ENCODE assay signal across 10 cellular contexts in the genomic region with DNA sequence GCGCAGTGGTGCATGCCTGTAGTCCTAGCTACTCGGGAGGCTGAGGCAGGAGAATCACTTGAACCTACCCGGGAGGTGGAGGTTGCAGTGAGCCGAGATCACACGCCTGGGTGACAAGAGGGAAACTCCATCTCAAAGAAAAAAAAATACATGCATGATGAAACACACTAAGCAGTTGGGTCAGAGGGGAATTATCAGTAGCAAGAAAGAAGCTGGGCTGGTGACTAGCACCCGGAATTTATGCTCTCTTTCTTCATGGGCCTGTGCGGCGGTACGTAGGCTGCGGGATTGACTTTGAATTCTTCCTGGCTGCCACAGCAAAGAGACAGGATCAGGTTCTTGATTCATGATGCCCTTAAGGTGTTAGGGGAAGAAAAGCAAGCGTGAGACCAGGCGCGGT. TPM values are rescaled to one million over a fixed set of nuclear protein-coding genes. Genes with fewer than 3 reads are reported as not detected.
A peak's percentile ranks its signal among the peaks of the same experiment; 100 is the strongest.
DNase-seq lines count a peak whose midpoint lies in the region; ATAC-seq, FAIRE-seq and TF ChIP-seq lines count a peak whose summit lies in the region.
"Not testable (repeated sequence)": the region's sequence is repeated elsewhere in the genome, so short reads cannot be mapped to it uniquely, and the experiment has no call there.
"Had no signal": no experiment of that assay in that cellular context is flagged by ENCODE, and none has a peak within 500 bp of the region (broad histone marks: within the 10 kb centered on the region; RNA-seq: fewer than 3 reads in every experiment).

No MANE protein-coding gene starts in this region.

- not testable (repeated sequence) for H3K9me3 Mint-ChIP-seq in activated B cell treated with CpG ODN at 0.5 μM for 24 hours; activated naive CD4-positive, alpha-beta T cell treated with anti-CD3 and anti-CD28 coated beads for 36 hours; stimulated activated naive CD8-positive, alpha-beta T cell treated with anti-CD3 and anti-CD28 coated beads, Interleukin-15, amount 100 ng/mL, for 72 hours

- TF ChIP-seq EP300 in K562 (IDR thresholded peaks at IDR 0.05; ENCODE audit: low read length), result not testable (repeated sequence)

- not testable (repeated sequence) for H3K4me2 ChIP-seq in K562 (ENCODE audit: insufficient read depth, low read length); keratinocyte (ENCODE audit: control insufficient read depth, extremely low read depth, insufficient read depth, low read depth, low read length)

- peak; percentile 37 for FAIRE-seq in K562 (lab: Jason Lieb, UNC)
- FAIRE-seq in keratinocyte (lab: Jason Lieb, UNC), result not testable (repeated sequence)

- not testable (repeated sequence) for H2AFZ ChIP-seq in K562 (ENCODE audit: low read depth, low read length); keratinocyte (ENCODE audit: control insufficient read depth, low read length)

- H3K27ac Mint-ChIP-seq in activated B cell treated with CpG ODN at 0.5 μM for 24 hours, result peak overlapping the region; percentile 61
- peak overlapping the region; percentile 76 for H3K27ac Mint-ChIP-seq in activated naive CD4-positive, alpha-beta T cell treated with anti-CD3 and anti-CD28 coated beads for 36 hours
- peak overlapping the region; percentile 59 to 96 for H3K27ac Mint-ChIP-seq in stimulated activated naive CD8-positive, alpha-beta T cell treated with anti-CD3 and anti-CD28 coated beads, Interleukin-15, amount 100 ng/mL, for 72 hours

- not testable (repeated sequence) for TF ChIP-seq POLR2A in K562 (conservative IDR thresholded peaks at IDR 0.05)

- H3K36me3 ChIP-seq in K562 (ENCODE audit: control insufficient read depth, insufficient read depth, low read length); keratinocyte (ENCODE audit: control insufficient read depth in 2 of 2, extremely low read depth in 1 of 2, insufficient read depth in 2 of 2, low read length in 2 of 2): not testable (repeated sequence)

- not testable (repeated sequence) for H3K4me3 ChIP-seq in K562; keratinocyte (ENCODE audit: control insufficient read depth in 2 of 3, extremely low read depth in 1 of 3, insufficient read depth in 2 of 3, low read depth in 1 of 3, low read length in 3 of 3)

- not testable (repeated sequence) for TF ChIP-seq CTCF in activated B cell treated with CpG ODN at 0.5 μM for 24 hours (IDR thresholded peaks at IDR 0.05); K562 (IDR thresholded peaks at IDR 0.05 in 2 of 3, conservative IDR thresholded peaks at IDR 0.05 in 1 of 3; ENCODE audit: insufficient read depth in 2 of 3, low read depth in 1 of 3, low read length in 3 of 3); keratinocyte (optimal IDR thresholded peaks at IDR 0.05 in 1 of 3, IDR thresholded peaks at IDR 0.05 in 1 of 3, conservative IDR thresholded peaks at IDR 0.05 in 1 of 3; ENCODE audit: extremely low read depth in 1 of 3, insufficient read depth in 2 of 3, low read length in 3 of 3)

- ATAC-seq in HG02610 (IDR thresholded peaks at IDR 0.05; ENCODE audit: unreplicated experiment) (peak; percentile 62), activated B cell treated with CpG ODN at 0.5 μM for 24 hours (ENCODE audit: low read depth) (peak; percentile 49), K562 (peak; percentile 83)
- peak; percentile 70 for ATAC-seq in stimulated activated naive CD8-positive, alpha-beta T cell treated with anti-CD3 and anti-CD28 coated beads, Interleukin-15, amount 100 ng/mL, for 72 hours

- intact Hi-C loops in activated B cell treated with CpG ODN at 0.5 μM for 24 hours (cut with micrococcal nuclease); activated naive CD4-positive, alpha-beta T cell treated with anti-CD3 and anti-CD28 coated beads for 36 hours (cut with micrococcal nuclease); K562 (cut with micrococcal nuclease): not testable (repeated sequence)

- H3K4me3 Mint-ChIP-seq in activated B cell treated with CpG ODN at 0.5 μM for 24 hours; activated naive CD4-positive, alpha-beta T cell treated with anti-CD3 and anti-CD28 coated beads for 36 hours: not testable (repeated sequence)
- H3K4me3 Mint-ChIP-seq in stimulated activated naive CD8-positive, alpha-beta T cell treated with anti-CD3 and anti-CD28 coated beads, Interleukin-15, amount 100 ng/mL, for 72 hours, result peak overlapping the region in 1 of 2 donors; percentile 49

- H3K27me3 Mint-ChIP-seq in activated B cell treated with CpG ODN at 0.5 μM for 24 hours; activated naive CD4-positive, alpha-beta T cell treated with anti-CD3 and anti-CD28 coated beads for 36 hours (ENCODE audit: low read depth); stimulated activated naive CD8-positive, alpha-beta T cell treated with anti-CD3 and anti-CD28 coated beads, Interleukin-15, amount 100 ng/mL, for 72 hours: not testable (repeated sequence)

- not testable (repeated sequence) for BruUV-seq in K562 (replicated peaks; lab: Mats Ljungman, UMichigan)

- not testable (repeated sequence) for TF ChIP-seq RAD21 in K562 (CRISPR knock-in tag; conservative IDR thresholded peaks at IDR 0.05 in 1 of 2, IDR thresholded peaks at IDR 0.05 in 1 of 2)

- POLR2A ChIA-PET in activated B cell treated with CpG ODN at 0.5 μM for 24 hours (lab: Charles Lee); K562 (lab: Yijun Ruan, JAX): not testable (repeated sequence)

- not testable (repeated sequence) for H3K27me3 ChIP-seq in K562 (ENCODE audit: control insufficient read depth in 2 of 2, insufficient read depth in 2 of 2, low read length in 2 of 2); keratinocyte (ENCODE audit: control insufficient read depth, extremely low read depth, insufficient read depth, low read length)

- H3K27ac ChIP-seq in K562 (ENCODE audit: extremely low read depth, low read depth, low read length), result not testable (repeated sequence)
- H3K27ac ChIP-seq in keratinocyte (ENCODE audit: control insufficient read depth, insufficient read depth, low read length), result peak overlapping the region; percentile 36

- CTCF ChIA-PET in activated B cell treated with CpG ODN at 0.5 μM for 24 hours (lab: Charles Lee); activated naive CD4-positive, alpha-beta T cell treated with anti-CD3 and anti-CD28 coated beads for 36 hours (lab: Charles Lee); K562 (lab: Yijun Ruan, JAX; ENCODE audit: low intra/inter-chr PET ratio): not testable (repeated sequence)

- 48% methylated on average over 10 of the region's 13 CpGs for WGBS in K562 (ENCODE audit: insufficient coverage, low coverage, missing lambda C conversion rate)

- peaks cover 18% of the 10 kb centered on the region for H3K36me3 Mint-ChIP-seq in activated B cell treated with CpG ODN at 0.5 μM for 24 hours (ENCODE audit: low read depth)
- not testable (repeated sequence) for H3K36me3 Mint-ChIP-seq in activated naive CD4-positive, alpha-beta T cell treated with anti-CD3 and anti-CD28 coated beads for 36 hours (ENCODE audit: low read depth)

- peak; percentile 22 for DNase-seq in Caki2 (ENCODE audit: low read depth)
- DNase-seq in activated B cell treated with CpG ODN at 0.5 μM for 24 hours; K562 (ENCODE audit: extremely low read depth in 1 of 4, low spot score in 3 of 4); keratinocyte (ENCODE audit: low read depth, low spot score): not testable (repeated sequence)
- peak; percentile 30 for DNase-seq in activated naive CD4-positive, alpha-beta T cell treated with anti-CD3 and anti-CD28 coated beads for 36 hours
- peak in 1 of 2 donors; percentile 33 for DNase-seq in stimulated activated naive CD8-positive, alpha-beta T cell treated with anti-CD3 and anti-CD28 coated beads, Interleukin-15, amount 100 ng/mL, for 72 hours

- H3K9me1 ChIP-seq in K562 (ENCODE audit: control insufficient read depth, insufficient read depth, low read length); keratinocyte (ENCODE audit: control insufficient read depth, extremely low read depth, insufficient read depth, low read length): not testable (repeated sequence)

- not testable (repeated sequence) for H3K9me3 ChIP-seq in K562 (replicated peaks; ENCODE audit: control insufficient read depth, insufficient read depth, low read depth, low read length); keratinocyte (ENCODE audit: control insufficient read depth, low read depth, low read length)

- in situ Hi-C loops in Caki2 (cut with HindIII; ENCODE audit: low pct_unique_long_range_greater_than_20kb, low sequenced_read_pairs); K562 (cut with MboI): not testable (repeated sequence)

- not testable (repeated sequence) for H3K4me1 ChIP-seq in K562 (replicated peaks in 1 of 2; ENCODE audit: control insufficient read depth in 2 of 2, insufficient read depth in 2 of 2, low read length in 2 of 2); keratinocyte (ENCODE audit: control insufficient read depth, extremely low read depth, insufficient read depth, low read length)

- H3K4me1 Mint-ChIP-seq in activated B cell treated with CpG ODN at 0.5 μM for 24 hours; activated naive CD4-positive, alpha-beta T cell treated with anti-CD3 and anti-CD28 coated beads for 36 hours (ENCODE audit: low read depth): not testable (repeated sequence)
- H3K4me1 Mint-ChIP-seq in stimulated activated naive CD8-positive, alpha-beta T cell treated with anti-CD3 and anti-CD28 coated beads, Interleukin-15, amount 100 ng/mL, for 72 hours, result peaks cover 10% of the 10 kb centered on the region

- H4K20me1 ChIP-seq in K562 (replicated peaks; ENCODE audit: control insufficient read depth, insufficient read depth, low read length); keratinocyte (ENCODE audit: control insufficient read depth, extremely low read depth, insufficient read depth, low read length): not testable (repeated sequence)

- dilution Hi-C loops in keratinocyte (cut with MboI; ENCODE audit: extremely low pct_ligation_motif_present, low sequenced_read_pairs), result not testable (repeated sequence)

- not testable (repeated sequence) for H3K9ac ChIP-seq in K562 (ENCODE audit: insufficient read depth in 1 of 2, low read depth in 2 of 2, low read length in 2 of 2); keratinocyte (ENCODE audit: control insufficient read depth, extremely low read depth, insufficient read depth, low read length)

- not testable (repeated sequence) for H3K79me2 ChIP-seq in K562 (ENCODE audit: control insufficient read depth, insufficient read depth, low read length); keratinocyte (ENCODE audit: control insufficient read depth, insufficient read depth, low read length)

RNA-seq across cellular contexts. Expression of gene DTX2, which starts 18.1 kb away (rescaled TPM):
- 7.3 and 7.9 TPM in 2 replicates for total RNA-seq in Caki2 (2014; rRNA removed; shearing (Covaris generic); ENCODE audit: low replicate concordance)
- total RNA-seq in activated B cell treated with CpG ODN at 0.5 μM for 24 hours, result 41.2 and 45.8 TPM in 2 replicates
- 10 to 100 TPM; 17.9 to 22.0 TPM for total RNA-seq in activated naive CD4-positive, alpha-beta T cell treated with anti-CD3 and anti-CD28 coated beads for 36 hours
- 39.4 and 79.0 TPM in 2 replicates for total RNA-seq in K562 (2011; cell fraction: chromatin; rRNA removed; ENCODE audit: low replicate concordance)
- total RNA-seq in K562 (2011; cell fraction: nucleolus; rRNA removed), result 31.7 and 39.9 TPM in 2 replicates
- total RNA-seq in K562 (2011; cell fraction: nucleoplasm; rRNA removed), result 27.0 and 30.3 TPM in 2 replicates
- 14.9 and 20.4 TPM in 2 replicates for total RNA-seq in K562 (2014; rRNA removed)
- total RNA-seq in K562 (2014; rRNA removed; fragmentation: Illumina TruSeq; extraction: Trizol), result 2.5 and 4.8 TPM in 2 replicates
- total RNA-seq in K562 (2015; rRNA removed; fragmentation: Illumina TruSeq; extraction: Trizol), result 8.3 and 9.9 TPM in 2 replicates
- total RNA-seq in K562 (2021), result 25.2 and 31.5 TPM in 2 replicates
- polyA plus RNA-seq in K562 (2011; rRNA removed), result 3.4 and 5.6 TPM in 2 replicates
- 5.9 and 13.5 TPM in 2 replicates for polyA plus RNA-seq in K562 (2011; cell fraction: cytosol; rRNA removed)
- 20.0 and 31.0 TPM in 2 replicates for polyA plus RNA-seq in K562 (2011; cell fraction: nucleus; rRNA removed)
- polyA plus RNA-seq in K562 (2012), result 15.4 and 44.4 TPM in 2 replicates
- 9.8 and 18.3 TPM in 2 replicates for polyA plus RNA-seq in K562 (2014; fragmentation: Illumina TruSeq; extraction: Trizol)
- under 1 TPM; 0.20 to 0.57 TPM for polyA plus RNA-seq in K562 (2014; fragmentation: Nextera tagmentation; extraction: Ambion mirVana)
- polyA plus RNA-seq in K562 (2014; rRNA removed), result 12.2 and 15.5 TPM in 2 replicates
- polyA minus RNA-seq in K562 (2011; rRNA and poly(A)+ RNA removed), result 3.7 and 4.3 TPM in 2 replicates
- polyA minus RNA-seq in K562 (2011; cell fraction: cytosol; rRNA and poly(A)+ RNA removed), result 21.2 and 26.6 TPM in 2 replicates
- polyA minus RNA-seq in K562 (2011; cell fraction: nucleus; rRNA and poly(A)+ RNA removed), result 8.5 and 10.3 TPM in 2 replicates
- 15.1 to 25.6 TPM (median 22.4 TPM) in 3 replicates for polyA plus RNA-seq in keratinocyte
- polyA plus RNA-seq in keratinocyte (2011; ENCODE audit: low read depth), result 18.1 TPM
- 17.9 and 29.8 TPM in 2 replicates for polyA plus RNA-seq in keratinocyte (2011; cell fraction: cytosol; rRNA removed)
- 63.6 and 98.0 TPM in 2 replicates for polyA plus RNA-seq in keratinocyte (2011; cell fraction: nucleus; rRNA removed)
- 28.4 and 35.3 TPM in 2 replicates for polyA plus RNA-seq in keratinocyte (2012; ENCODE audit: low replicate concordance)
- 25.7 to 126 TPM (median 28.5 TPM) in 3 replicates for polyA minus RNA-seq in keratinocyte
- 62.7 TPM for polyA minus RNA-seq in keratinocyte (2011; cell fraction: cytosol; rRNA and poly(A)+ RNA removed)
- 48.5 and 64.7 TPM in 2 replicates for polyA minus RNA-seq in keratinocyte (2011; cell fraction: nucleus; rRNA and poly(A)+ RNA removed)

RNA-seq across cellular contexts. Expression of gene UPK3B, which starts 30.7 kb away (rescaled TPM):
- 0.64 and 2.5 TPM in 2 replicates for total RNA-seq in Caki2 (2014; rRNA removed; shearing (Covaris generic); ENCODE audit: low replicate concordance)
- 3.2 and 3.4 TPM in 2 replicates for total RNA-seq in activated B cell treated with CpG ODN at 0.5 μM for 24 hours
- total RNA-seq in activated naive CD4-positive, alpha-beta T cell treated with anti-CD3 and anti-CD28 coated beads for 36 hours, result under 1 TPM in 1 of 2 experiments, not detected in 1; 0.52 TPM
- 2.2 TPM in 1 of 2 replicates, not detected in the other for total RNA-seq in K562 (2011; cell fraction: chromatin; rRNA removed; ENCODE audit: low replicate concordance)
- total RNA-seq in K562 (2011; cell fraction: nucleolus; rRNA removed), result 1.7 and 1.8 TPM in 2 replicates
- total RNA-seq in K562 (2011; cell fraction: nucleoplasm; rRNA removed), result not detected in 2 replicates
- not detected in 2 replicates for total RNA-seq in K562 (2014; rRNA removed)
- not detected in 2 replicates for total RNA-seq in K562 (2014; rRNA removed; fragmentation: Illumina TruSeq; extraction: Trizol)
- total RNA-seq in K562 (2015; rRNA removed; fragmentation: Illumina TruSeq; extraction: Trizol), result not detected in 2 replicates
- total RNA-seq in K562 (2021), result 0.38 TPM in 1 of 2 replicates, not detected in the other
- polyA plus RNA-seq in K562 (2011; rRNA removed), result not detected in 2 replicates
- not detected in 2 replicates for polyA plus RNA-seq in K562 (2011; cell fraction: cytosol; rRNA removed)
- not detected in 2 replicates for polyA plus RNA-seq in K562 (2011; cell fraction: nucleus; rRNA removed)
- polyA plus RNA-seq in K562 (2012), result not detected in 2 replicates
- not detected in 2 replicates for polyA plus RNA-seq in K562 (2014; fragmentation: Illumina TruSeq; extraction: Trizol)
- polyA plus RNA-seq in K562 (2014; fragmentation: Nextera tagmentation; extraction: Ambion mirVana), result not detected
- not detected in 2 replicates for polyA plus RNA-seq in K562 (2014; rRNA removed)
- polyA minus RNA-seq in K562 (2011; rRNA and poly(A)+ RNA removed), result not detected in 2 replicates
- polyA minus RNA-seq in K562 (2011; cell fraction: cytosol; rRNA and poly(A)+ RNA removed), result not detected in 2 replicates
- polyA minus RNA-seq in K562 (2011; cell fraction: nucleus; rRNA and poly(A)+ RNA removed), result not detected in 2 replicates
- 2.6 to 11.9 TPM (median 7.5 TPM) in 3 replicates for polyA plus RNA-seq in keratinocyte
- polyA plus RNA-seq in keratinocyte (2011; ENCODE audit: low read depth), result 5.5 TPM
- 8.9 and 29.3 TPM in 2 replicates for polyA plus RNA-seq in keratinocyte (2011; cell fraction: cytosol; rRNA removed)
- polyA plus RNA-seq in keratinocyte (2011; cell fraction: nucleus; rRNA removed), result 24.3 and 37.7 TPM in 2 replicates
- 20.4 and 23.9 TPM in 2 replicates for polyA plus RNA-seq in keratinocyte (2012; ENCODE audit: low replicate concordance)
- 5.6 to 13.5 TPM (median 8.2 TPM) in 3 replicates for polyA minus RNA-seq in keratinocyte
- 87.3 TPM for polyA minus RNA-seq in keratinocyte (2011; cell fraction: cytosol; rRNA and poly(A)+ RNA removed)
- polyA minus RNA-seq in keratinocyte (2011; cell fraction: nucleus; rRNA and poly(A)+ RNA removed), result 30.7 and 32.4 TPM in 2 replicates
- total RNA-seq: H4 had no signal
- polyA plus RNA-seq: AG04450, CD14-positive monocyte had no signal

RNA-seq across cellular contexts. Expression of gene ZP3, which starts 54.9 kb away (rescaled TPM):
- 17.1 and 21.8 TPM in 2 replicates for total RNA-seq in Caki2 (2014; rRNA removed; shearing (Covaris generic); ENCODE audit: low replicate concordance)
- total RNA-seq in activated B cell treated with CpG ODN at 0.5 μM for 24 hours, result 0.91 and 2.9 TPM in 2 replicates
- 10 to 100 TPM; 26.6 to 32.6 TPM for total RNA-seq in activated naive CD4-positive, alpha-beta T cell treated with anti-CD3 and anti-CD28 coated beads for 36 hours
- 2.2 and 6.3 TPM in 2 replicates for total RNA-seq in K562 (2011; cell fraction: chromatin; rRNA removed; ENCODE audit: low replicate concordance)
- 6.0 and 6.3 TPM in 2 replicates for total RNA-seq in K562 (2011; cell fraction: nucleolus; rRNA removed)
- total RNA-seq in K562 (2011; cell fraction: nucleoplasm; rRNA removed), result 4.5 and 6.0 TPM in 2 replicates
- total RNA-seq in K562 (2014; rRNA removed), result 2.5 and 3.8 TPM in 2 replicates
- total RNA-seq in K562 (2014; rRNA removed; fragmentation: Illumina TruSeq; extraction: Trizol), result 1.5 and 2.3 TPM in 2 replicates
- 2.8 and 2.9 TPM in 2 replicates for total RNA-seq in K562 (2015; rRNA removed; fragmentation: Illumina TruSeq; extraction: Trizol)
- 2.3 and 3.9 TPM in 2 replicates for total RNA-seq in K562 (2021)
- 2.4 and 8.1 TPM in 2 replicates for polyA plus RNA-seq in K562 (2011; rRNA removed)
- polyA plus RNA-seq in K562 (2011; cell fraction: cytosol; rRNA removed), result 8.3 and 10.1 TPM in 2 replicates
- polyA plus RNA-seq in K562 (2011; cell fraction: nucleus; rRNA removed), result 3.7 and 5.1 TPM in 2 replicates
- 3.5 and 13.7 TPM in 2 replicates for polyA plus RNA-seq in K562 (2012)
- polyA plus RNA-seq in K562 (2014; fragmentation: Illumina TruSeq; extraction: Trizol), result 3.5 and 3.8 TPM in 2 replicates
- 1 to 10 TPM; 2.0 to 2.8 TPM for polyA plus RNA-seq in K562 (2014; fragmentation: Nextera tagmentation; extraction: Ambion mirVana)
- 1.4 and 3.7 TPM in 2 replicates for polyA plus RNA-seq in K562 (2014; rRNA removed)
- 5.2 and 5.3 TPM in 2 replicates for polyA minus RNA-seq in K562 (2011; rRNA and poly(A)+ RNA removed)
- 4.2 and 12.3 TPM in 2 replicates for polyA minus RNA-seq in K562 (2011; cell fraction: cytosol; rRNA and poly(A)+ RNA removed)
- polyA minus RNA-seq in K562 (2011; cell fraction: nucleus; rRNA and poly(A)+ RNA removed), result 3.1 and 3.8 TPM in 2 replicates
- polyA plus RNA-seq in keratinocyte, result 6.9 to 13.6 TPM (median 7.7 TPM) in 3 replicates
- polyA plus RNA-seq in keratinocyte (2011; ENCODE audit: low read depth), result 6.0 TPM
- 12.2 and 16.7 TPM in 2 replicates for polyA plus RNA-seq in keratinocyte (2011; cell fraction: cytosol; rRNA removed)
- 7.9 and 10.3 TPM in 2 replicates for polyA plus RNA-seq in keratinocyte (2011; cell fraction: nucleus; rRNA removed)
- polyA plus RNA-seq in keratinocyte (2012; ENCODE audit: low replicate concordance), result 13.7 and 24.8 TPM in 2 replicates
- polyA minus RNA-seq in keratinocyte, result 22.5 to 25.0 TPM (median 24.6 TPM) in 3 replicates
- 14.0 TPM for polyA minus RNA-seq in keratinocyte (2011; cell fraction: cytosol; rRNA and poly(A)+ RNA removed)
- polyA minus RNA-seq in keratinocyte (2011; cell fraction: nucleus; rRNA and poly(A)+ RNA removed), result 4.6 and 5.6 TPM in 2 replicates
